ENCODE assay signal across 8 cellular contexts in genomic region chr14:35366048-35366428, GRCh38. TPM values are rescaled to one million over a fixed set of nuclear protein-coding genes. Genes with fewer than 3 reads are reported as not detected.
DNase-seq lines count a peak whose midpoint lies in the region; ATAC-seq and TF ChIP-seq lines count a peak whose summit lies in the region.

No MANE protein-coding gene starts in this region.

- H3K4me1 ChIP-seq in smooth muscle cell (ENCODE audit: low read depth): peaks cover 35% of the 10 kb centered on the region

- no peaks in the 10 kb centered on the region for H4K20me1 ChIP-seq in smooth muscle cell (ENCODE audit: low read depth)

- no peaks in the 10 kb centered on the region for H3K27me3 ChIP-seq in smooth muscle cell (ENCODE audit: low read depth)

- H3K36me3 ChIP-seq in smooth muscle cell (ENCODE audit: low read depth): no peaks in the 10 kb centered on the region

- no peaks in the 10 kb centered on the region for H3K79me2 ChIP-seq in smooth muscle cell (ENCODE audit: low read depth)

- ATAC-seq in Right ventricle myocardium superior (ENCODE audit: poor library complexity) (peak; percentile 20), HG03354 (IDR thresholded peaks at IDR 0.05; ENCODE audit: poor library complexity, severe bottlenecking, unreplicated experiment) (no peak)

- H3K27ac ChIP-seq in smooth muscle cell (ENCODE audit: low read depth): peak overlapping the region; percentile 97

- intact Hi-C loops in Right ventricle myocardium superior (cut with DNase I): no loop called here

- H3K4me2 ChIP-seq in smooth muscle cell: peak overlapping the region; percentile 3

- H3K4me3 ChIP-seq in smooth muscle cell: no peak overlapping the region

- H3F3A ChIP-seq in smooth muscle cell (ENCODE audit: low read depth): peaks cover 8% of the 10 kb centered on the region

- no peaks in the 10 kb centered on the region for H3K9me3 ChIP-seq in smooth muscle cell (replicated peaks; ENCODE audit: low read depth)

- H3K9ac ChIP-seq in smooth muscle cell (ENCODE audit: low read depth): peak overlapping the region; percentile 89

- no peak for TF ChIP-seq CTCF in smooth muscle cell (IDR thresholded peaks at IDR 0.05; ENCODE audit: borderline replicate concordance, insufficient read depth, poor library complexity, severe bottlenecking)

- WGBS in smooth muscle cell (ENCODE audit: low lambda C conversion rate): 68% methylated on average over 12 of the region's 12 CpGs

- H2AFZ ChIP-seq in smooth muscle cell (ENCODE audit: low read depth): no peak overlapping the region

- DNase-seq in GM03348 (ENCODE audit: low spot score) (peak; percentile 38), Right ventricle myocardium superior (peak; percentile 57), smooth muscle cell (lab: John Stamatoyannopoulos, UW; ENCODE audit: unreplicated experiment) (no peak), NCI-H1092 (lab: John Stamatoyannopoulos, UW) (no peak), NCI-H345 (lab: John Stamatoyannopoulos, UW) (no peak), NCI-H526 treated with DMSO at 0.1 percent for 48 hours (lab: John Stamatoyannopoulos, UW) (no peak)
- peak; percentile 59 for DNase-seq in activated CD4-positive, CD25-positive, alpha-beta regulatory T cell treated with anti-CD3 and anti-CD28 coated beads, Interleukin-2, amount 50 U/mL, for 72 hours

RNA-seq across cellular contexts. Expression of gene NFKBIA, which starts 38.5 kb away (rescaled TPM):
- 73.3 TPM for total RNA-seq in Right ventricle myocardium superior
- 170 and 215 TPM in 2 replicates for total RNA-seq in smooth muscle cell
- 207 and 223 TPM in 2 replicates for polyA plus RNA-seq in smooth muscle cell

Comparison
In these comparisons a context has a peak if more than half of its experiments do, and no peak if none do; other contexts are left out.
1. DNase-seq: peak in GM03348 (single experiment), activated CD4-positive, CD25-positive, alpha-beta regulatory T cell treated with anti-CD3 and anti-CD28 coated beads, Interleukin-2, amount 50 U/mL, for 72 hours (single experiment) and Right ventricle myocardium superior (single experiment); none in smooth muscle cell (single experiment), NCI-H1092 (single experiment), NCI-H345 (single experiment) and NCI-H526 treated with DMSO at 0.1 percent for 48 hours (single experiment).